Comparison of ENCODE assay signal across 26 cellular contexts in the genomic region with DNA sequence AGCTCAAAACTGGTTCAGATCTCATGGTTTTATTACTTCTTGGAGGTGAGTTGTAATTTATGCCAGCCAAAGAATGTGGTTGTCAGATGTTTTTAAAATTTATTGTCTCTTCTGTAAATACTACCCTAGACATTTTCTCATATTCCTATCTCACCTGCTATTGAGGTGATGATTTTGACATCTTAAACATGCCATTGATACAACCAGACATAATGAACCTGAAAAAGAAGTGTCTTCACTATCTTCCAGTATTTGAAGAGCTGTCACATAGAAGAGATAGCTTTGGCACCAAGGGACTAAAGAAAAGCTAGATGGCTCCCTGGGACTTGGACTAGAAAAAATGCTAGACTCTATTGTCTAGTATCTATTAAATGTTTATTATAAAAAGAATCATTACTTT.
"Had no signal": no experiment of that assay in that cellular context is flagged by ENCODE, and none has a peak within 500 bp of the region (broad histone marks: within the 10 kb centered on the region; RNA-seq: fewer than 3 reads in every experiment).

No MANE protein-coding gene starts in this region.

- H3K27ac ChIP-seq: stomach, suprapubic skin, testis, thoracic aorta, thyroid gland, tibial artery, tibial nerve, transverse colon, upper lobe of left lung, upper lobe of right lung, uterus, vagina had no signal

- H3K27me3 ChIP-seq: stomach, suprapubic skin, testis, thyroid gland, tibial artery, tibial nerve, transverse colon, upper lobe of left lung, upper lobe of right lung, uterus, vagina had no signal

- DNase-seq: stimulated activated CD4-positive, alpha-beta T cell treated with anti-CD3 and anti-CD28 coated beads, Interleukin-2, amount 100 ng/mL, for 48 hours; stimulated activated CD4-positive, alpha-beta T cell treated with anti-CD3 and anti-CD28 coated beads, Interleukin-4, amount 100 ng/mL, for 1 hour; stimulated activated CD4-positive, alpha-beta T cell treated with anti-CD3 and anti-CD28 coated beads, Interleukin-4, amount 100 ng/mL, for 24 hours; stimulated activated CD4-positive, alpha-beta T cell treated with anti-CD3 and anti-CD28 coated beads, Interleukin-4, amount 100 ng/mL, for 4 hours; stimulated activated CD8-positive, alpha-beta memory T cell treated with anti-CD3 and anti-CD28 coated beads, Interleukin-4, amount 100 ng/mL, for 48 hours; stimulated activated naive B cell treated with anti-CD40 and anti-IgM and Interleukin-4, amounts not matched to agents 10 μg/mL and 1 μg/mL and 100 μg/mL, for 72 hours; stimulated activated naive CD4-positive, alpha-beta T cell; stimulated activated naive CD4-positive, alpha-beta T cell treated with Interleukin-2 at 50 U/mL for 16 hours; stimulated activated naive CD8-positive, alpha-beta T cell treated with anti-CD3 and anti-CD28 coated beads, Interleukin-15, amount 100 ng/mL, for 72 hours; stimulated activated naive CD8-positive, alpha-beta T cell treated with anti-CD3 and anti-CD28 coated beads, Interleukin-15, Interleukin-2, amounts not matched to agents 100 U/mL and 50 U/mL, for 24 hours; stomach; substantia nigra; testis; thyroid gland; tibial artery; transverse colon; trophoblast cell; upper lobe of left lung; upper lobe of right lung; uterus had no signal

- H3K4me1 ChIP-seq: stomach, suprapubic skin, testis, thyroid gland, tibial artery, tibial nerve, transverse colon, upper lobe of left lung, upper lobe of right lung, uterus, vagina had no signal

- H3K9me3 ChIP-seq: testis, thyroid gland, uterus, vagina had no signal

- H3K36me3 ChIP-seq: thoracic aorta, uterus had no signal

- H3K4me3 ChIP-seq: stomach, suprapubic skin, testis, thoracic aorta, thyroid gland, tibial artery, tibial nerve, transverse colon, upper lobe of left lung, upper lobe of right lung, uterus, vagina had no signal

- ATAC-seq: stimulated activated effector memory CD8-positive, alpha-beta T cell treated with anti-CD3 and anti-CD28 coated beads, Interleukin-12 subunit alpha, Interleukin-12 subunit beta, amount 100 ng/mL, for 72 hours; stimulated activated memory B cell treated with anti-CD40 and anti-IgM and Interleukin-4, amounts not matched to agents 10 μg/mL and 1 μg/mL and 100 μg/mL, for 72 hours; stimulated activated naive B cell treated with anti-CD40 and anti-IgM and Interleukin-4, amounts not matched to agents 10 μg/mL and 1 μg/mL and 100 μg/mL, for 72 hours; stimulated activated naive CD8-positive, alpha-beta T cell treated with anti-CD3 and anti-CD28 coated beads, Interleukin-15, amount 100 ng/mL, for 72 hours; stimulated activated naive CD8-positive, alpha-beta T cell treated with anti-CD3 and anti-CD28 coated beads, Interleukin-15, Interleukin-2, amounts not matched to agents 100 U/mL and 50 U/mL, for 24 hours; upper lobe of right lung had no signal
